8 cellular contexts compared by ENCODE assay signal in the genomic region with DNA sequence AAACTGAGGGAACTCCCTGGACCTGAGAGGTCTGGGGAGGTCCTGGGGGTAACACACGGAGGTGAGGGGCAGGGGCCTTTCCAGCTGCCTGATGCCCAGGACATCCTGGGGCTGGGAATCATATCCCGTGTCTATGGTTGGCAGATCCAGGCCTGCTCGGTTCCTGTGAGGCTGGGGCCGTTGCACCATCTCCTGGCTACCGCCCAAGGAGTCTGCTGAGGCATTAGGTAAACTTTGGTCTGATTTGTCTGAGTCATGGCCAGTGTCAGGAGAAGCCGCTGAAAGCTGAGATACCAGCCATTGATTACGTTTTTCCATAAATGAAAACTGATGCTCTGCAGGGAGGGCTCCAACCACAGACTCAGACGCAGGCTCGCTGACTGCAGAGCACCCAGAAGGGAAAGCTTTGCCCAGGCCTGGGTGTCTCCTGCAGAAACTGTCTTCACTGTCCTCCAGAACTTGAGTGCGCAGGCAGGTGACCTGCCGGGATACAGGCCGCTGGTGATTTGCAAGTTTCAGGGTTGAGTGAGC.
DNase-seq lines count a peak whose midpoint lies in the region; ATAC-seq and TF ChIP-seq lines count a peak whose summit lies in the region.

No MANE protein-coding gene starts in this region.

- DNase-seq in AG09309 (ENCODE audit: low read depth) = peak; percentile 99
- DNase-seq in NCI-H2107 (lab: John Stamatoyannopoulos, UW) = peak; percentile 78
- DNase-seq in choroid plexus epithelial cell (ENCODE audit: low read depth) = peak; percentile 98
- DNase-seq in NCI-H345 (lab: John Stamatoyannopoulos, UW) = no peak
- DNase-seq in pons (ENCODE audit: low spot score) = no peak
- no peak for DNase-seq in NCI-H510A treated with DMSO at 0.1 percent for 48 hours (lab: John Stamatoyannopoulos, UW)

- ATAC-seq in HG02763 (IDR thresholded peaks at IDR 0.05; ENCODE audit: unreplicated experiment) = no peak

- H3K4me3 ChIP-seq in AG09309 (ENCODE audit: control insufficient read depth, low read depth, low read length) (no peak overlapping the region), choroid plexus epithelial cell (ENCODE audit: low read depth, low read length) (no peak overlapping the region), muscle layer of duodenum (ENCODE audit: low read depth in 1 of 2, low read length in 2 of 2) (no peak overlapping the region)

- H3K27ac ChIP-seq in muscle layer of duodenum (ENCODE audit: low read length) = peak overlapping the region; percentile 87

- H3K27me3 ChIP-seq in muscle layer of duodenum (ENCODE audit: low read depth, low read length) = no peaks in the 10 kb centered on the region

- TF ChIP-seq CTCF in AG09309 (IDR thresholded peaks at IDR 0.05; ENCODE audit: control insufficient read depth, insufficient read depth, low read depth, low read length, missing control alignments) (no peak), choroid plexus epithelial cell (conservative IDR thresholded peaks at IDR 0.05; ENCODE audit: low read depth, low read length) (no peak)

- no peaks in the 10 kb centered on the region for H3K9me3 ChIP-seq in muscle layer of duodenum (ENCODE audit: control insufficient read depth in 1 of 2, low read length in 2 of 2)

- H3K4me1 ChIP-seq in muscle layer of duodenum (ENCODE audit: control insufficient read depth in 1 of 2, insufficient read depth in 2 of 2, low read length in 2 of 2) = peaks cover 33 to 39% of the 10 kb centered on the region in 2 donors

- peaks cover 4 to 12% of the 10 kb centered on the region in 2 donors for H3K36me3 ChIP-seq in muscle layer of duodenum (ENCODE audit: control insufficient read depth in 1 of 2, insufficient read depth in 2 of 2, low read length in 2 of 2)

Comparison
In these comparisons a context has a peak if more than half of its experiments do, and no peak if none do; other contexts are left out.
1. DNase-seq: peak in AG09309 (single experiment), NCI-H2107 (single experiment) and choroid plexus epithelial cell (single experiment); none in NCI-H345 (single experiment), pons (single experiment) and NCI-H510A treated with DMSO at 0.1 percent for 48 hours (single experiment).